19 cellular contexts compared by ENCODE assay signal in the genomic region with DNA sequence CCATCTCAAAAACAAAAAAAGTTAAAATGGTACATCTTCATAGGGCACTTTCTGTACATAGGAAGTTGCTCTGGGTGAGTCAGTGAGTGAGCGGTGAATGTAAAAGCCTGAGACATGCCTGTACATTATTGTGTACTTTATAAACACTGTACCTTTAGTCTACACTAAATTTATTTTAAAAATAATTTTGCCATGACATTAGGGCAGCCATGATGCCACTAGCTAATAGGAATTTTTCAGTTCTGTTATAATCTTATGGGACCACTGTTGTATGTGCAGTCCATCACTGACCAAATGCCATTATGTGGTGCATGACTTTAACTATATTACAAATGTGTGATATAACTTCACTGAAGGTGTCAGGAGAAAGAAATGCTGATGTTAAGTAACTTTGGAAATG. TPM values are rescaled to one million over a fixed set of nuclear protein-coding genes. Genes with fewer than 3 reads are reported as not detected.
A peak's percentile ranks its signal among the peaks of the same experiment; 100 is the strongest.
DNase-seq lines count a peak whose midpoint lies in the region; ATAC-seq, FAIRE-seq and TF ChIP-seq lines count a peak whose summit lies in the region.
"Had no signal": no experiment of that assay in that cellular context is flagged by ENCODE, and none has a peak within 500 bp of the region (broad histone marks: within the 10 kb centered on the region; RNA-seq: fewer than 3 reads in every experiment).

No MANE protein-coding gene starts in this region.

- H4K20me1 ChIP-seq in endothelial cell of umbilical vein (replicated peaks; ENCODE audit: control insufficient read depth, extremely low read depth, insufficient read depth, low read length) = no peaks in the 10 kb centered on the region

- BruUV-seq in endothelial cell of umbilical vein (replicated peaks; lab: Mats Ljungman, UMichigan) = no TSS peak

- intact Hi-C loops in endothelial cell of umbilical vein (cut with micrococcal nuclease) = no loop called here

- H3K9me3 ChIP-seq in A549 = no peaks in the 10 kb centered on the region
- H3K9me3 ChIP-seq in endothelial cell of umbilical vein (replicated peaks; ENCODE audit: control insufficient read depth, insufficient read depth, low read length) = no peaks in the 10 kb centered on the region
- H3K9me3 ChIP-seq: BE2C, HAP-1, SJSA1 had no signal

- ATAC-seq in A549 = no peak

- POLR2A ChIA-PET in A549 (lab: Yijun Ruan, JAX) (no interaction called here), RWPE1 (lab: Yijun Ruan, JAX; ENCODE audit: low non-redundant PET) (no interaction called here), endothelial cell of umbilical vein (lab: Charles Lee) (no interaction called here)

- no peak overlapping the region for H3K9ac ChIP-seq in endothelial cell of umbilical vein (replicated peaks; ENCODE audit: extremely low read depth, insufficient read depth, low read length)

- no peak overlapping the region for H2AFZ ChIP-seq in endothelial cell of umbilical vein (ENCODE audit: low read depth, low read length)

- no peak for TF ChIP-seq POLR2A in A549 (IDR thresholded peaks at IDR 0.05; ENCODE audit: low read length)
- no peak for TF ChIP-seq POLR2A in endothelial cell of umbilical vein (IDR thresholded peaks at IDR 0.05; ENCODE audit: low read depth, low read length)

- 91% methylated on average over 1 of the region's 1 CpG for WGBS in A549 (ENCODE audit: missing lambda C conversion rate)

- no peaks in the 10 kb centered on the region for H3K79me2 ChIP-seq in endothelial cell of umbilical vein (ENCODE audit: control insufficient read depth, insufficient read depth, low read length)

- H3K4me2 ChIP-seq in A549 (no peak overlapping the region), endothelial cell of umbilical vein (ENCODE audit: insufficient read depth, low read length) (no peak overlapping the region)

- FAIRE-seq in A549 (lab: Jason Lieb, UNC) (no peak), endothelial cell of umbilical vein (lab: Jason Lieb, UNC) (peak; percentile 18)

- CTCF ChIA-PET in A549 (lab: Yijun Ruan, JAX) (no interaction called here), RWPE1 (lab: Yijun Ruan, JAX) (no interaction called here), endothelial cell of umbilical vein (lab: Charles Lee) (no interaction called here)

- no peaks in the 10 kb centered on the region for H3K36me3 ChIP-seq in endothelial cell of umbilical vein (ENCODE audit: control insufficient read depth in 2 of 2, extremely low read depth in 1 of 2, insufficient read depth in 2 of 2, low read length in 2 of 2)
- H3K36me3 ChIP-seq: BE2C, HAP-1, SJSA1 had no signal

- dilution Hi-C loops in endothelial cell of umbilical vein (cut with MboI; ENCODE audit: extremely low pct_ligation_motif_present, low sequenced_read_pairs) = no loop called here

- DNase-seq in A549 (ENCODE audit: low read depth in 1 of 2, low spot score in 1 of 2) (no peak), ELR (ENCODE audit: low read depth) (peak; percentile 68), RWPE1 (ENCODE audit: low spot score) (no peak), endothelial cell of umbilical vein (ENCODE audit: low read depth, low spot score) (peak; percentile 28), C1 segment of cervical spinal cord (lab: John Stamatoyannopoulos, UW) (no peak), HT-29 (ENCODE audit: low spot score) (no peak), cortex of kidney (lab: John Stamatoyannopoulos, UW) (no peak), medulla oblongata (ENCODE audit: extremely low spot score) (no peak)
- DNase-seq: BE2C; CD4-positive, alpha-beta T cell; DMS53; KBM-7; MV-4-11; NCI-H187; NCI-H345; NCI-H524 treated with DMSO at 0.1 percent for 48 hours had no signal

- H3K27me3 ChIP-seq in endothelial cell of umbilical vein (ENCODE audit: control insufficient read depth in 2 of 2, insufficient read depth in 2 of 2, low read length in 2 of 2) = no peaks in the 10 kb centered on the region
- H3K27me3 ChIP-seq: BE2C, SJSA1 had no signal

- TF ChIP-seq CTCF in A549 (IDR thresholded peaks at IDR 0.05) (no peak), RWPE1 (conservative IDR thresholded peaks at IDR 0.05; ENCODE audit: low read depth) (no peak), endothelial cell of umbilical vein (IDR thresholded peaks at IDR 0.05; ENCODE audit: extremely low read depth in 1 of 2, insufficient read depth in 1 of 2, low read depth in 1 of 2, low read length in 2 of 2) (no peak)

- TF ChIP-seq EP300 in A549 (IDR thresholded peaks at IDR 0.05) = no peak

- H3K9me1 ChIP-seq in endothelial cell of umbilical vein (replicated peaks; ENCODE audit: control insufficient read depth, extremely low read depth, insufficient read depth, low read length) = no peaks in the 10 kb centered on the region

- no peak for TF ChIP-seq RAD21 in A549 (conservative IDR thresholded peaks at IDR 0.05 in 1 of 2, IDR thresholded peaks at IDR 0.05 in 1 of 2)

- H3K4me1 ChIP-seq in A549 = peaks cover 45% of the 10 kb centered on the region
- peaks cover 36% of the 10 kb centered on the region for H3K4me1 ChIP-seq in endothelial cell of umbilical vein (ENCODE audit: control insufficient read depth, extremely low read depth, insufficient read depth, low read length)

- H3K27ac ChIP-seq in A549 (peak overlapping the region; percentile 48 to 90; a peak in 5 of 6 replicates), RWPE1 (peak overlapping the region; percentile 59), endothelial cell of umbilical vein (ENCODE audit: insufficient read depth, low read depth, low read length) (no peak overlapping the region)
- H3K27ac ChIP-seq: SJSA1 had no signal

- H3K4me3 ChIP-seq in A549 (no peak overlapping the region), endothelial cell of umbilical vein (replicated peaks in 1 of 3; ENCODE audit: insufficient read depth in 1 of 3, low read depth in 1 of 3, low read length in 3 of 3) (no peak overlapping the region)
- H3K4me3 ChIP-seq: HAP-1, SJSA1 had no signal

TF ChIP-seq in endothelial cell of umbilical vein, 7 proteins besides CTCF, POLR2A, EP300 and RAD21:
- TF ChIP-seq FOS (IDR thresholded peaks at IDR 0.05; ENCODE audit: borderline replicate concordance, insufficient read depth, low read length) (peak; percentile 41), GATA2 (IDR thresholded peaks at IDR 0.05; ENCODE audit: insufficient read depth, insufficient read length, low read depth, low read length) (no peak)

RNA-seq across cellular contexts. Expression of gene TXNDC2, which starts 11.0 kb away (rescaled TPM):
- polyA plus RNA-seq in A549 (2011; rRNA removed) (0.16 TPM in 1 of 2 replicates, not detected in the other), A549 (2017; fragmentation: RNase III; extraction: RNeasy Plus Mini Kit Qiagen cat#74134 plus additional on column Dnase treatment) (0.06 to 0.12 TPM in 2 of 3 replicates, not detected in the other), endothelial cell of umbilical vein (0.12 TPM in 1 of 2 replicates, not detected in the other)
- polyA plus RNA-seq in A549 (2012; cell fraction: cytosol; rRNA removed) = 0.05 and 0.09 TPM in 2 replicates
- polyA plus RNA-seq in A549 (2012; cell fraction: nucleus; rRNA removed) = 0.12 TPM in 1 of 2 replicates, not detected in the other
- polyA minus RNA-seq in A549 (2011; rRNA and poly(A)+ RNA removed) = 0.37 TPM in 1 of 2 replicates, not detected in the other
- not detected in 2 replicates for total RNA-seq in endothelial cell of umbilical vein
- polyA plus RNA-seq in endothelial cell of umbilical vein (2011; cell fraction: cytosol; rRNA removed) = 0.06 and 0.23 TPM in 2 replicates
- 0.06 TPM in 1 of 2 replicates, not detected in the other for polyA plus RNA-seq in endothelial cell of umbilical vein (2011; cell fraction: nucleus; rRNA removed)
- polyA plus RNA-seq in endothelial cell of umbilical vein (2012) = 0.08 TPM in 1 of 2 replicates, not detected in the other
- polyA minus RNA-seq in endothelial cell of umbilical vein = not detected in 2 replicates
- polyA minus RNA-seq in endothelial cell of umbilical vein (2011; cell fraction: cytosol; rRNA and poly(A)+ RNA removed) = not detected
- not detected in 2 replicates for polyA minus RNA-seq in endothelial cell of umbilical vein (2011; cell fraction: nucleus; rRNA and poly(A)+ RNA removed)
- not detected in 2 replicates for total RNA-seq in HT-29 (2014; rRNA removed; shearing (Covaris generic))
- total RNA-seq: CD4-positive, alpha-beta T cell; G401 had no signal

RNA-seq across cellular contexts. Expression of gene VAPA, which starts 39.1 kb away (rescaled TPM):
- polyA plus RNA-seq in A549 (2011; rRNA removed) = 356 and 391 TPM in 2 replicates
- polyA plus RNA-seq in A549 (2012; cell fraction: cytosol; rRNA removed) = 99.8 and 102 TPM in 2 replicates
- 37.3 and 47.0 TPM in 2 replicates for polyA plus RNA-seq in A549 (2012; cell fraction: nucleus; rRNA removed)
- 158 to 166 TPM (median 161 TPM) in 3 replicates for polyA plus RNA-seq in A549 (2017; fragmentation: RNase III; extraction: RNeasy Plus Mini Kit Qiagen cat#74134 plus additional on column Dnase treatment)
- 72.5 and 89.1 TPM in 2 replicates for polyA minus RNA-seq in A549 (2011; rRNA and poly(A)+ RNA removed)
- 163 TPM in 2 replicates for total RNA-seq in endothelial cell of umbilical vein
- polyA plus RNA-seq in endothelial cell of umbilical vein = 83.4 and 105 TPM in 2 replicates
- polyA plus RNA-seq in endothelial cell of umbilical vein (2011; cell fraction: cytosol; rRNA removed) = 210 and 227 TPM in 2 replicates
- 108 and 160 TPM in 2 replicates for polyA plus RNA-seq in endothelial cell of umbilical vein (2011; cell fraction: nucleus; rRNA removed)
- polyA plus RNA-seq in endothelial cell of umbilical vein (2012) = 114 and 176 TPM in 2 replicates
- 99.5 and 102 TPM in 2 replicates for polyA minus RNA-seq in endothelial cell of umbilical vein
- 183 TPM for polyA minus RNA-seq in endothelial cell of umbilical vein (2011; cell fraction: cytosol; rRNA and poly(A)+ RNA removed)
- polyA minus RNA-seq in endothelial cell of umbilical vein (2011; cell fraction: nucleus; rRNA and poly(A)+ RNA removed) = 105 and 121 TPM in 2 replicates
- total RNA-seq in HT-29 (2014; rRNA removed; shearing (Covaris generic)) = 299 and 320 TPM in 2 replicates

Comparison
In these comparisons a context has a peak if more than half of its experiments do, and no peak if none do; other contexts are left out.
1. DNase-seq: peak in ELR (single experiment) and endothelial cell of umbilical vein (single experiment); none in A549 (0 of 2), RWPE1 (single experiment), C1 segment of cervical spinal cord (0 of 14), HT-29 (single experiment), cortex of kidney (single experiment) and medulla oblongata (single experiment).